ENCODE assay signal across 15 cellular contexts in the genomic region with DNA sequence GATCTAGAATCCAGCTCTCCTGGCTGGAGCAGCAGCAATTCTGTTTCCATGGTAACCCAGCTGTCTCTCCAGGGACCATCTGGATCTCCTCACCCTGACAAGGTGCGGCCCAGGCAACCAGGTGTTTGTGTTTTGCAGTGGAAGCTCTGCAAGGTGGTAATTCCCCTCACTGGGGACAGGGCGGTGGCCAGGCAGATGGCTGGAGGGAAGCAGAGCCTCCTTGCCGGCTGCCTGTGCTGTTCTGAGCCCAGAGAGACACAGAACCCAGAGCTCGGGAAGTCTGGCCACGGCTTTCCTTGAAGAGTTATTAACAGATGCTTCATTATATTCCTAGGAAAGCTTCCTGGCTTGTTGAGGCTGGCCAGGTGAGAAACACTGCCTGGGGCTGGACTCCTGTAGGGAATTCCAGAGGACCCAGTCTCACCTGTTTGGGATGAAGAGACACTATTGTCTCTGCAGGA.
DNase-seq lines count a peak whose midpoint lies in the region; ATAC-seq and TF ChIP-seq lines count a peak whose summit lies in the region.
"Had no signal": no experiment of that assay in that cellular context is flagged by ENCODE, and none has a peak within 500 bp of the region (broad histone marks: within the 10 kb centered on the region; RNA-seq: fewer than 3 reads in every experiment).

No MANE protein-coding gene starts in this region.

- no peaks in the 10 kb centered on the region for H3K27me3 ChIP-seq in foreskin keratinocyte
- no peaks in the 10 kb centered on the region for H3K27me3 ChIP-seq in smooth muscle cell (ENCODE audit: low read depth)

- no peak overlapping the region for H3K4me3 ChIP-seq in smooth muscle cell

- TF ChIP-seq CTCF in foreskin keratinocyte (conservative IDR thresholded peaks at IDR 0.05) (no peak), smooth muscle cell (IDR thresholded peaks at IDR 0.05; ENCODE audit: borderline replicate concordance, insufficient read depth, poor library complexity, severe bottlenecking) (no peak)

- ATAC-seq in foreskin keratinocyte, result peak; percentile 84
- no peak for ATAC-seq in HG02642 (IDR thresholded peaks at IDR 0.05; ENCODE audit: poor library complexity, unreplicated experiment)
- ATAC-seq: activated CD4-positive, alpha-beta T cell treated with anti-CD3 and anti-CD28 coated beads for 36 hours had no signal

- DNase-seq in DMS53 (lab: John Stamatoyannopoulos, UW) (peak; percentile 84), DMS53 treated with DMSO at 0.1 percent for 48 hours (lab: John Stamatoyannopoulos, UW; ENCODE audit: unreplicated experiment) (no peak), NCI-H748 (lab: John Stamatoyannopoulos, UW; ENCODE audit: unreplicated experiment) (peak; percentile 94), foreskin keratinocyte (peak; percentile 66 to 73), smooth muscle cell (lab: John Stamatoyannopoulos, UW; ENCODE audit: unreplicated experiment) (no peak), epidermal melanocyte (ENCODE audit: insufficient read length, low spot score) (no peak), NCI-H774 (lab: John Stamatoyannopoulos, UW) (no peak)
- DNase-seq: activated CD4-positive, alpha-beta T cell treated with anti-CD3 and anti-CD28 coated beads for 36 hours; DMS79 treated with DMSO at 0.1 percent for 48 hours; immature natural killer cell; NCI-H1092 treated with DMSO at 0.1 percent for 48 hours had no signal

- no peaks in the 10 kb centered on the region for H3K79me2 ChIP-seq in smooth muscle cell (ENCODE audit: low read depth)

- no peak overlapping the region for H3K9ac ChIP-seq in smooth muscle cell (ENCODE audit: low read depth)

- peaks cover 88% of the 10 kb centered on the region for H4K20me1 ChIP-seq in smooth muscle cell (ENCODE audit: low read depth)

- no peak overlapping the region for H2AFZ ChIP-seq in smooth muscle cell (ENCODE audit: low read depth)

- no peaks in the 10 kb centered on the region for H3K36me3 ChIP-seq in smooth muscle cell (ENCODE audit: low read depth)

- H3K9me3 ChIP-seq in smooth muscle cell (replicated peaks; ENCODE audit: low read depth), result no peaks in the 10 kb centered on the region

- H3K4me1 ChIP-seq in foreskin keratinocyte (peaks cover 14% of the 10 kb centered on the region), smooth muscle cell (ENCODE audit: low read depth) (peaks cover 31% of the 10 kb centered on the region)

- H3K27ac ChIP-seq in foreskin keratinocyte (peak overlapping the region; percentile 56), smooth muscle cell (ENCODE audit: low read depth) (peak overlapping the region; percentile 17)
- H3K27ac ChIP-seq: 22Rv1, HL-60, SK-N-MC had no signal

- no peak overlapping the region for H3K4me2 ChIP-seq in smooth muscle cell

- peaks cover 16% of the 10 kb centered on the region for H3F3A ChIP-seq in smooth muscle cell (ENCODE audit: low read depth)

- 62% methylated on average over 5 of the region's 5 CpGs for WGBS in smooth muscle cell (ENCODE audit: low lambda C conversion rate)

Comparison
In these comparisons a context has a peak if more than half of its experiments do, and no peak if none do; other contexts are left out.
1. DNase-seq: peak in DMS53 (single experiment), NCI-H748 (single experiment) and foreskin keratinocyte (2 of 2); none in DMS53 treated with DMSO at 0.1 percent for 48 hours (single experiment), smooth muscle cell (single experiment), epidermal melanocyte (single experiment) and NCI-H774 (single experiment).